13 cellular contexts compared by ENCODE assay signal in the genomic region with DNA sequence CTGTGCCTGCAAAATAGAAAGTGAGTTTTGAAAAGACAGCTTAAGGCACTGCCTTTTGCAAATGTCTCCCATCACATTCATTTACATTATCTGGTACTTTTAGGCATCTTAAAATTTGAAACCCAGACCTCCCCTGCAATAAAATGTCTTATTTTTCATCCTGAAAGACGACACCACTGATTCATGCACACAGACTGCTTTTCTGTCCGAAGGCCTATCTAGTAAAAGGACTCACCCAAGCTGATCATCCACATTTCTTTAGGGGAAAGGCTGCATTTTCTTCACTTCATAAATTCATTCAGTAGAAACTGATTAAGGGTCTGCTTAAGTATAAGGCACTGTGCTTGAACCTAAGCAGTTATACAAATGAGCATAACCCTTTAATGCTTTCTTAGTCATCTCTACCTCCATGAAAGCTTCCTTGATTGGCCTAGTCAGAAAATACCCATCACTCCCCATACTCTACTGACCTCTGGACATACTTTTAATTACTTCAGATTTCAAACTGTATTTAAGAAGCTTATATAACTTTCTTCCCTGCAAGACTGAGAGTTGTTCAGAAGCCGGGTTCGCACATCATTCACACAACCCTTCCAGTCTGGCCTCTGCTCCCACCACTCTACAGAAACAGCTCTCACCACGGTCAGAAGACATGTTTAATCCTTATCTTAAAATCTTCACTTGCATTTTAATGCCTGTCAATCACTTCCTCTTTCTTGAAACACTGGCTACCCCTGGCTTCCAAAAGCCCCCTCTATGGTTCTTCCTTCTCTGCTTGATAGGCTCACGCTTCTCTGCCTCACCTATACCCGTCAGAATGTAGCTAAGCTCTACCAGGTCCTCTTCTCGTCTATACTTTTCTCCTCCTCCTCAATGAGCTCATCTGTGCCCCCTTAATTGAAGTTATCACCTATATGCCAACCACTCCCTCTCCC.
DNase-seq lines count a peak whose midpoint lies in the region; ATAC-seq and TF ChIP-seq lines count a peak whose summit lies in the region.
"Had no signal": no experiment of that assay in that cellular context is flagged by ENCODE, and none has a peak within 500 bp of the region (broad histone marks: within the 10 kb centered on the region; RNA-seq: fewer than 3 reads in every experiment).

No MANE protein-coding gene starts in this region.

- H3F3A ChIP-seq in GM23338 (replicated peaks; ENCODE audit: low read depth) = no peaks in the 10 kb centered on the region

- H3K4me3 Mint-ChIP-seq in CD14-positive monocyte (no peak overlapping the region), GM23338 (no peak overlapping the region), mesothelial cell of epicardium (no peak overlapping the region)
- no peak overlapping the region for H3K4me3 Mint-ChIP-seq in activated T-helper 1 cell treated with anti-CD3 and anti-CD28 coated beads, Interleukin-12 subunit alpha, Interleukin-12 subunit beta, Interleukin-2, Interleukin-4 antibody, amounts not matched to agents 30 ng/mL and 10 ng/mL and 1 ng/mL, durations not matched to agents 14 hours and 24 hours and 36 hours

- 0 out of 2 replicates have a peak overlapping the region, but pooled peaks have one; percentile 25 for H3K4me2 ChIP-seq in GM23338

- intact Hi-C loops in CD14-positive monocyte (cut with micrococcal nuclease) = no loop called here
- intact Hi-C loops in activated T-helper 1 cell treated with anti-CD3 and anti-CD28 coated beads, Interleukin-12 subunit alpha, Interleukin-12 subunit beta, Interleukin-2, Interleukin-4 antibody, amounts not matched to agents 30 ng/mL and 10 ng/mL and 1 ng/mL, durations not matched to agents 14 hours and 24 hours and 36 hours (cut with micrococcal nuclease) = no loop called here

- H3K79me2 ChIP-seq in GM23338 (replicated peaks; ENCODE audit: insufficient read depth) = peaks cover 17% of the 10 kb centered on the region

- no peak overlapping the region for H3K4me3 ChIP-seq in GM23338

- H3K36me3 Mint-ChIP-seq in CD14-positive monocyte = peaks cover 68 to 87% of the 10 kb centered on the region in 2 donors
- H3K36me3 Mint-ChIP-seq in GM23338 (ENCODE audit: low read depth) = peaks cover 21% of the 10 kb centered on the region; the same call in 2 of the 3 replicates
- peaks cover 39% of the 10 kb centered on the region for H3K36me3 Mint-ChIP-seq in activated T-helper 1 cell treated with anti-CD3 and anti-CD28 coated beads, Interleukin-12 subunit alpha, Interleukin-12 subunit beta, Interleukin-2, Interleukin-4 antibody, amounts not matched to agents 30 ng/mL and 10 ng/mL and 1 ng/mL, durations not matched to agents 14 hours and 24 hours and 36 hours (ENCODE audit: low read depth)
- H3K36me3 Mint-ChIP-seq in mesothelial cell of epicardium = peaks cover 35% of the 10 kb centered on the region

- no peaks in the 10 kb centered on the region; the same call in 1 of the 2 replicates for H4K20me1 ChIP-seq in GM23338 (replicated peaks; ENCODE audit: insufficient read depth)

- no peak for TF ChIP-seq CTCF in CD14-positive monocyte (IDR thresholded peaks at IDR 0.05)
- no peak for TF ChIP-seq CTCF in GM23338 (conservative IDR thresholded peaks at IDR 0.05; ENCODE audit: low read depth in 2 of 2)
- TF ChIP-seq CTCF in mesothelial cell of epicardium (IDR thresholded peaks at IDR 0.05; ENCODE audit: unreplicated experiment) = no peak

- H2AFZ ChIP-seq in GM23338 = no peak overlapping the region

- peaks cover 8% of the 10 kb centered on the region for H3K4me1 Mint-ChIP-seq in CD14-positive monocyte
- H3K4me1 Mint-ChIP-seq in GM23338 = peaks cover 31% of the 10 kb centered on the region
- H3K4me1 Mint-ChIP-seq in activated T-helper 1 cell treated with anti-CD3 and anti-CD28 coated beads, Interleukin-12 subunit alpha, Interleukin-12 subunit beta, Interleukin-2, Interleukin-4 antibody, amounts not matched to agents 30 ng/mL and 10 ng/mL and 1 ng/mL, durations not matched to agents 14 hours and 24 hours and 36 hours (ENCODE audit: low read depth) = peaks cover 24% of the 10 kb centered on the region
- peaks cover 10% of the 10 kb centered on the region for H3K4me1 Mint-ChIP-seq in mesothelial cell of epicardium

- H3K27me3 Mint-ChIP-seq in CD14-positive monocyte (ENCODE audit: low read depth in 3 of 3) = no peaks in the 10 kb centered on the region
- H3K27me3 Mint-ChIP-seq in GM23338 (ENCODE audit: insufficient read depth, low read depth, poor library complexity) = peaks cover 2% of the 10 kb centered on the region
- no peaks in the 10 kb centered on the region for H3K27me3 Mint-ChIP-seq in activated T-helper 1 cell treated with anti-CD3 and anti-CD28 coated beads, Interleukin-12 subunit alpha, Interleukin-12 subunit beta, Interleukin-2, Interleukin-4 antibody, amounts not matched to agents 30 ng/mL and 10 ng/mL and 1 ng/mL, durations not matched to agents 14 hours and 24 hours and 36 hours (ENCODE audit: insufficient read depth)
- no peaks in the 10 kb centered on the region for H3K27me3 Mint-ChIP-seq in mesothelial cell of epicardium (ENCODE audit: low read depth)

- no peaks in the 10 kb centered on the region for H3K9me3 Mint-ChIP-seq in CD14-positive monocyte
- H3K9me3 Mint-ChIP-seq in GM23338 = no peaks in the 10 kb centered on the region
- H3K9me3 Mint-ChIP-seq in activated T-helper 1 cell treated with anti-CD3 and anti-CD28 coated beads, Interleukin-12 subunit alpha, Interleukin-12 subunit beta, Interleukin-2, Interleukin-4 antibody, amounts not matched to agents 30 ng/mL and 10 ng/mL and 1 ng/mL, durations not matched to agents 14 hours and 24 hours and 36 hours = no peaks in the 10 kb centered on the region
- no peaks in the 10 kb centered on the region for H3K9me3 Mint-ChIP-seq in mesothelial cell of epicardium

- H3K9me2 ChIP-seq in GM23338 (ENCODE audit: insufficient read depth) = no peaks in the 10 kb centered on the region

- H3K27me3 ChIP-seq in GM23338 (ENCODE audit: insufficient read depth) = no peaks in the 10 kb centered on the region

- no peak overlapping the region for H3K27ac ChIP-seq in GM23338 (ENCODE audit: low read depth)
- H3K27ac ChIP-seq in substantia nigra (ENCODE audit: low read depth, low read length, poor library complexity, severe bottlenecking) = no peak overlapping the region

- DNase-seq in CD14-positive monocyte (ENCODE audit: low spot score) (no peak), GM23338 (ENCODE audit: low spot score) (no peak), mesothelial cell of epicardium (ENCODE audit: low spot score in 2 of 2, unreplicated experiment in 2 of 2) (no peak), GDM1 (lab: John Stamatoyannopoulos, UW) (no peak), substantia nigra (lab: John Stamatoyannopoulos, UW) (no peak), A172 (ENCODE audit: low spot score) (no peak)
- DNase-seq in activated T-helper 1 cell treated with anti-CD3 and anti-CD28 coated beads, Interleukin-12 subunit alpha, Interleukin-12 subunit beta, Interleukin-2, Interleukin-4 antibody, amounts not matched to agents 30 ng/mL and 10 ng/mL and 1 ng/mL, durations not matched to agents 14 hours and 24 hours and 36 hours (ENCODE audit: low spot score) = no peak
- DNase-seq: activated CD4-positive, alpha-beta T cell treated with anti-CD3 and anti-CD28 coated beads, Interleukin-2, amount 50 U/mL, for 1 hour; activated effector memory CD4-positive, alpha-beta T cell treated with anti-CD3 and anti-CD28 coated beads, Interleukin-2, amount 50 U/mL, for 16 hours; AML-193; foreskin melanocyte; NCI-H1092 had no signal

- peaks cover 12% of the 10 kb centered on the region for H3K4me1 ChIP-seq in GM23338 (ENCODE audit: insufficient read depth)

- peaks cover 3% of the 10 kb centered on the region; the same call in 1 of the 2 replicates for H3K36me3 ChIP-seq in GM23338 (ENCODE audit: insufficient read depth)

- H3K27ac Mint-ChIP-seq in CD14-positive monocyte (peak overlapping the region in 4 of 7 donors; percentile 14 to 33 (median 19)), GM23338 (peak overlapping the region; percentile 62; the same call in 1 of the 2 replicates), mesothelial cell of epicardium (peak overlapping the region; percentile 35)
- H3K27ac Mint-ChIP-seq in activated T-helper 1 cell treated with anti-CD3 and anti-CD28 coated beads, Interleukin-12 subunit alpha, Interleukin-12 subunit beta, Interleukin-2, Interleukin-4 antibody, amounts not matched to agents 30 ng/mL and 10 ng/mL and 1 ng/mL, durations not matched to agents 14 hours and 24 hours and 36 hours = peak overlapping the region; percentile 11

- no peak for ATAC-seq in GM23338
- ATAC-seq in HG02759 (IDR thresholded peaks at IDR 0.05; ENCODE audit: unreplicated experiment) = no peak

TF ChIP-seq in GM23338, 12 proteins besides CTCF, POLR2A, EP300 and RAD21 (continues in another document):
- TF ChIP-seq STAT1 (IDR thresholded peaks at IDR 0.05; ENCODE audit: unreplicated experiment) (no peak), EZH2phosphoT487 (IDR thresholded peaks at IDR 0.05; ENCODE audit: unreplicated experiment) (no peak)

Comparison
In these comparisons a context has a peak if more than half of its experiments do, and no peak if none do; other contexts are left out.
1. H3K27ac Mint-ChIP-seq: peak in every context shown above with its lines; median percentile 62 in GM23338; 35 in mesothelial cell of epicardium; 19 in CD14-positive monocyte; 11 in activated T-helper 1 cell treated with anti-CD3 and anti-CD28 coated beads, Interleukin-12 subunit alpha, Interleukin-12 subunit beta, Interleukin-2, Interleukin-4 antibody, amounts not matched to agents 30 ng/mL and 10 ng/mL and 1 ng/mL, durations not matched to agents 14 hours and 24 hours and 36 hours.